In genomic region chr15:60932051-60932915, GRCh38 we compare ENCODE assay signal across 8 cellular contexts.
DNase-seq lines count a peak whose midpoint lies in the region; ATAC-seq and TF ChIP-seq lines count a peak whose summit lies in the region.

No MANE protein-coding gene starts in this region.

- H3K9me3 Mint-ChIP-seq in chondrocyte (ENCODE audit: low read depth), result no peaks in the 10 kb centered on the region

- no peaks in the 10 kb centered on the region for H3K9me3 ChIP-seq in psoas muscle

- no peak overlapping the region for H3K4me3 ChIP-seq in psoas muscle

- no peak for DNase-seq in chondrocyte (ENCODE audit: low spot score)
- DNase-seq in psoas muscle, result peak; percentile 79 to 93
- no peak for DNase-seq in NCI-H524 treated with DMSO at 0.1 percent for 48 hours (lab: John Stamatoyannopoulos, UW)

- ATAC-seq in activated CD4-positive, CD25-positive, alpha-beta regulatory T cell treated with anti-CD3 and anti-CD28 coated beads, Interleukin-2, amount 50 U/mL, for 24 hours, result peak; percentile 74 to 89
- ATAC-seq in psoas muscle (peak; percentile 90 to 98 (median 94)), GM21423 (IDR thresholded peaks at IDR 0.05; ENCODE audit: unreplicated experiment) (no peak), GM21576 (IDR thresholded peaks at IDR 0.05; ENCODE audit: unreplicated experiment) (no peak), HG02610 (IDR thresholded peaks at IDR 0.05; ENCODE audit: unreplicated experiment) (no peak)

- H3K4me1 ChIP-seq in psoas muscle, result peaks cover 40% of the 10 kb centered on the region

- peak overlapping the region; percentile 61 for H3K27ac ChIP-seq in psoas muscle

- 42 to 73% (median 46%) methylated on average over 8 of the region's 8 CpGs for WGBS in psoas muscle, 3 donors

- H3K36me3 ChIP-seq in psoas muscle (ENCODE audit: insufficient read depth in 1 of 2, low read depth in 1 of 2), result no peaks in the 10 kb centered on the region

- intact Hi-C loops in psoas muscle (cut with DNase I), result loop anchor here in 1 of 2 donors (5.0 kb wide), 1 partner anchor 350 kb away; no protein-coding TSS in a partner anchor

- TF ChIP-seq CTCF in GM12873 (IDR thresholded peaks at IDR 0.05; ENCODE audit: insufficient read depth, low read depth, low read length, missing control alignments), result peak; percentile 48
- peak; percentile 35 for TF ChIP-seq CTCF in chondrocyte (IDR thresholded peaks at IDR 0.05)
- peak; percentile 60 for TF ChIP-seq CTCF in psoas muscle (IDR thresholded peaks at IDR 0.05)

- H3K27me3 ChIP-seq in psoas muscle (ENCODE audit: insufficient read depth in 3 of 3, low read length in 2 of 3), result no peaks in the 10 kb centered on the region

- peaks cover 3% of the 10 kb centered on the region for H3K4me1 Mint-ChIP-seq in chondrocyte (ENCODE audit: low read depth)

- H3K27me3 Mint-ChIP-seq in chondrocyte (ENCODE audit: low read depth), result no peaks in the 10 kb centered on the region

- no peak overlapping the region for H3K4me3 Mint-ChIP-seq in chondrocyte (ENCODE audit: unreplicated experiment)

- H3K27ac Mint-ChIP-seq in chondrocyte (ENCODE audit: unreplicated experiment), result no peak overlapping the region

- no peaks in the 10 kb centered on the region for H3K36me3 Mint-ChIP-seq in chondrocyte (ENCODE audit: low read depth)

Comparison
In these comparisons a context has a peak if more than half of its experiments do, and no peak if none do; other contexts are left out.
1. ATAC-seq: peak in activated CD4-positive, CD25-positive, alpha-beta regulatory T cell treated with anti-CD3 and anti-CD28 coated beads, Interleukin-2, amount 50 U/mL, for 24 hours (2 of 2) and psoas muscle (4 of 4); none in GM21423 (single experiment), GM21576 (single experiment) and HG02610 (single experiment).
2. DNase-seq: peak in psoas muscle (2 of 2); none in chondrocyte (single experiment) and NCI-H524 treated with DMSO at 0.1 percent for 48 hours (single experiment).
3. Peak in every context shown above with its lines, with median percentiles within 50 percentile points of each other: CTCF ChIP-seq.